ENCODE assay signal across 8 cellular contexts in genomic region chr1:115090547-115090946, GRCh38. TPM values are rescaled to one million over a fixed set of nuclear protein-coding genes. Genes with fewer than 3 reads are reported as not detected.
DNase-seq lines count a peak whose midpoint lies in the region; ATAC-seq and TF ChIP-seq lines count a peak whose summit lies in the region.

No MANE protein-coding gene starts in this region.

- no peak overlapping the region for H2AFZ ChIP-seq in ACC112 (ENCODE audit: low read length, unreplicated experiment)

- H3K9me3 Mint-ChIP-seq in naive thymus-derived CD8-positive, alpha-beta T cell = peaks cover 0 to 2% (median 0%) of the 10 kb centered on the region in 9 donors

- WGBS in esophagus squamous epithelium, 2 donors = 69% methylated on average over 8 of the region's 8 CpGs

- no peak for ATAC-seq in naive thymus-derived CD8-positive, alpha-beta T cell
- ATAC-seq in GM18502 (IDR thresholded peaks at IDR 0.05; ENCODE audit: poor library complexity, unreplicated experiment) (no peak), GM21367 (IDR thresholded peaks at IDR 0.05; ENCODE audit: unreplicated experiment) (no peak)

- peak overlapping the region; percentile 3 to 90 (median 84) for H3K4me3 Mint-ChIP-seq in naive thymus-derived CD8-positive, alpha-beta T cell

- no peak for TF ChIP-seq CTCF in esophagus squamous epithelium (IDR thresholded peaks at IDR 0.05)

- H3K36me3 Mint-ChIP-seq in naive thymus-derived CD8-positive, alpha-beta T cell = no peaks in the 10 kb centered on the region

- H3K9me3 ChIP-seq in HUES48 (ENCODE audit: control insufficient read depth, insufficient read depth, low read length) (no peaks in the 10 kb centered on the region), esophagus squamous epithelium (no peaks in the 10 kb centered on the region)

- no peak for TF ChIP-seq POLR2A in esophagus squamous epithelium (IDR thresholded peaks at IDR 0.05)

- intact Hi-C loops in esophagus squamous epithelium (cut with DNase I) = no loop called here

- no peaks in the 10 kb centered on the region for H3K27me3 ChIP-seq in ACC112 (ENCODE audit: insufficient read depth, low read length)
- H3K27me3 ChIP-seq in HUES48 (ENCODE audit: control insufficient read depth, insufficient read depth, low read length) = peaks cover 9% of the 10 kb centered on the region; the same call in 1 of the 2 replicates
- H3K27me3 ChIP-seq in esophagus squamous epithelium = peaks cover 0 to 15% (median 0%) of the 10 kb centered on the region in 4 donors

- H3K4me1 Mint-ChIP-seq in naive thymus-derived CD8-positive, alpha-beta T cell = peaks cover 16 to 44% (median 31%) of the 10 kb centered on the region in 4 donors

- POLR2A ChIA-PET in naive thymus-derived CD8-positive, alpha-beta T cell (lab: Charles Lee) = interaction anchor here (2.1 kb wide), 1 partner anchor 9 kb away, joined by 10 read pairs; no protein-coding TSS in a partner anchor

- H3K4me1 ChIP-seq in ACC112 (ENCODE audit: control insufficient read depth, insufficient read depth, low read length, unreplicated experiment) (peaks cover 4% of the 10 kb centered on the region), HUES48 (ENCODE audit: control insufficient read depth, insufficient read depth, low read length) (peaks cover 17% of the 10 kb centered on the region), esophagus squamous epithelium (peaks cover 0 to 39% (median 8%) of the 10 kb centered on the region in 3 donors)

- no peaks in the 10 kb centered on the region for H3K79me2 ChIP-seq in ACC112 (ENCODE audit: control insufficient read depth, insufficient read depth, low read length, unreplicated experiment)

- DNase-seq in esophagus squamous epithelium (lab: John Stamatoyannopoulos, UW) = no peak
- DNase-seq in naive thymus-derived CD8-positive, alpha-beta T cell = no peak
- DNase-seq in HCEC 1CT = no peak
- no peak for DNase-seq in SKM-1 treated with dmso at 0.1 percent for 144 hours (lab: John Stamatoyannopoulos, UW; ENCODE audit: unreplicated experiment)

- no peaks in the 10 kb centered on the region for H3K27me3 Mint-ChIP-seq in naive thymus-derived CD8-positive, alpha-beta T cell

- peak overlapping the region; percentile 3; the same call in 1 of the 2 replicates for H3K9ac ChIP-seq in HUES48 (ENCODE audit: low read depth, low read length)

- H3K27ac ChIP-seq in ACC112 (ENCODE audit: low read depth, low read length) (peak overlapping the region; percentile 23; the same call in 1 of the 2 replicates), HUES48 (ENCODE audit: low read depth, low read length) (no peak overlapping the region), esophagus squamous epithelium (peak overlapping the region; percentile 33 to 91 (median 88))

- H3K36me3 ChIP-seq in ACC112 (ENCODE audit: insufficient read depth, low read length) (no peaks in the 10 kb centered on the region), HUES48 (ENCODE audit: control insufficient read depth, insufficient read depth, low read length) (no peaks in the 10 kb centered on the region), esophagus squamous epithelium (no peaks in the 10 kb centered on the region)

- peak overlapping the region in 9 of 10 donors; percentile 28 to 96 (median 86) for H3K27ac Mint-ChIP-seq in naive thymus-derived CD8-positive, alpha-beta T cell

- H3K4me3 ChIP-seq in ACC112 (ENCODE audit: low read depth, low read length) = 0 out of 2 replicates have a peak overlapping the region, but pooled peaks have one; percentile 90
- peak overlapping the region; percentile 97 for H3K4me3 ChIP-seq in HUES48 (ENCODE audit: low read depth, low read length)
- H3K4me3 ChIP-seq in esophagus squamous epithelium = peak overlapping the region in 1 of 4 donors; percentile 81

RNA-seq across cellular contexts. Expression of gene TSPAN2, which starts 1.2 kb away (rescaled TPM):
- 1 to 10 TPM in 2 of 4 donors, under 1 TPM in 2; 0.83 to 7.6 (median 3.9) TPM for total RNA-seq in esophagus squamous epithelium
- total RNA-seq in naive thymus-derived CD8-positive, alpha-beta T cell = under 1 TPM; 0.68 to 0.77 TPM
- polyA plus RNA-seq in naive thymus-derived CD8-positive, alpha-beta T cell = 10 to 100 TPM in 1 of 3 donors, 1 to 10 TPM in 1, under 1 TPM in 1; 0.92 to 16.3 (median 3.2) TPM
